Comparison of ENCODE assay signal across 8 cellular contexts in the genomic region with DNA sequence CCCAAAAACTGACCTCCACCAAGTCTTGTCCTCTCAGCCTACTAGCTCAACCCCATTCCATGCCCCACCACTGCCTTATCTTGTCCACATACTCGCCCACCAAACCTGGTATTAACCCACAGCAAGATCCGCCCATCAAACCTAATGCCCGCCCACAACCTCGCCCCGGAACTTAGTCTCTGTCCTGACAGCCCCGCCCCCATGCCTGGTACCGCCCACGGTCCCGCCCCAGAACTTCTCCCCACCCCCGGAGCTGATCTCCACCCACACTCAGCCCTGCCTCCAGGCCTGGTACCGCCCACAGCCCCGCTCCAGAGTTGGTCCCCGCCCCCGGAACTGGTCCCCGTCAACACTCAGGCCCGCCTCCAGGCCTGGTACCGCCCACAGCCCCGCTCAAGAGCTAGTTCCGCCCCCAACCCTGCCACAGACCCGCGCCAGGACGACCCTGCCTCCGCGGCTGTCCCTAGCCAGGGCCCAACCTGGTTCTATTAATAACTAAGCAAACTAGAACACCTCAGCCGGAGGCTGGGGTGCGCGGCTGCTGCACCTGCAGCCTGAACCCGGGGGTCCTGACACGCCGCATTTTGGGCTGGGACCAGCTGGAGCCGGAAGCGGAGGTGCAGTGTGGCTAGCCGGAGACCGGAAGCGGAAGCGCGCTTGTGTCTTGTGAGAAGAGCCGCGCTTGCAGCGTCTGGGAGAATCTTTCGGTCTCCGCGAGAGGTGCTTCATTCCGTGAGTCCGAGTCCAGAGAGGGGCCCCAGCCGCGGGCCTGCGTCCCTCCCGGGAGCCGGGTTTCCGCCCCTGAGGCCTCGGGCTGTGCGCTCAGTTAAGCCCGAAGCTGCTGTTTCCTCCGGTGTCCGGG. TPM values are rescaled to one million over a fixed set of nuclear protein-coding genes. Genes with fewer than 3 reads are reported as not detected.
A peak's percentile ranks its signal among the peaks of the same experiment; 100 is the strongest.
DNase-seq lines count a peak whose midpoint lies in the region; ATAC-seq, FAIRE-seq and TF ChIP-seq lines count a peak whose summit lies in the region.

Gene ZNF557, plus strand, starts transcription at position 662 of the 862 bp plus-strand sequence. CDS start 5,372 bp downstream, outside the sequence.

- FAIRE-seq in H54 (lab: Jason Lieb, UNC) = peak; percentile 82

- TF ChIP-seq CTCF in Loucy (conservative IDR thresholded peaks at IDR 0.05; ENCODE audit: low read length) = no peak
- TF ChIP-seq CTCF in RWPE2 (IDR thresholded peaks at IDR 0.05; ENCODE audit: poor library complexity, severe bottlenecking) = no peak
- TF ChIP-seq CTCF in fibroblast of pulmonary artery (IDR thresholded peaks at IDR 0.05; ENCODE audit: low read length, missing control alignments) = no peak

- H3K27me3 ChIP-seq in Loucy (ENCODE audit: insufficient read depth, low read length, poor library complexity, severe bottlenecking) (no peaks in the 10 kb centered on the region), RWPE2 (ENCODE audit: insufficient read depth, poor library complexity, severe bottlenecking) (no peaks in the 10 kb centered on the region)

- peak within 1 kb of the TSS; percentile 18 for H3K27ac ChIP-seq in RWPE2 (ENCODE audit: poor library complexity, severe bottlenecking)

- peak; percentile 53; the same call in 1 of the 2 replicates for TF ChIP-seq POLR2A in H54 (IDR thresholded peaks at IDR 0.05; ENCODE audit: low read depth, low read length)

- H3K27ac Mint-ChIP-seq in natural killer cell treated with Interleukin-12 subunit alpha and Interleukin-12 subunit beta and Interleukin-15 and Interleukin-18, amount 100 ng/mL, for 72 hours = peak within 1 kb of the TSS; percentile 93 to 97

- H3K27me3 Mint-ChIP-seq in natural killer cell treated with Interleukin-12 subunit alpha and Interleukin-12 subunit beta and Interleukin-15 and Interleukin-18, amount 100 ng/mL, for 72 hours = no peaks in the 10 kb centered on the region

- ATAC-seq in RWPE2 (ENCODE audit: low read depth) = peak; percentile 98
- peak; percentile 99 to 100 for ATAC-seq in natural killer cell treated with Interleukin-12 subunit alpha and Interleukin-12 subunit beta and Interleukin-15 and Interleukin-18, amount 100 ng/mL, for 72 hours

- peaks cover 10% of the 10 kb centered on the region for H3K4me1 ChIP-seq in Loucy (ENCODE audit: insufficient read depth, low read length, poor library complexity, severe bottlenecking)
- H3K4me1 ChIP-seq in RWPE2 (ENCODE audit: insufficient read depth, poor library complexity, severe bottlenecking) = no peaks in the 10 kb centered on the region

- H3K36me3 Mint-ChIP-seq in natural killer cell treated with Interleukin-12 subunit alpha and Interleukin-12 subunit beta and Interleukin-15 and Interleukin-18, amount 100 ng/mL, for 72 hours = peaks cover 11% of the 10 kb centered on the region

- H3K9me2 ChIP-seq in Loucy (replicated peaks; ENCODE audit: low read depth, low read length) = no peaks in the 10 kb centered on the region

- peak; percentile 96 for DNase-seq in ELF-1 (ENCODE audit: low read depth, low spot score)
- peak; percentile 78 for DNase-seq in H54 (ENCODE audit: insufficient read length, low spot score)
- peak; percentile 96 for DNase-seq in RWPE2 (ENCODE audit: low spot score)
- DNase-seq in activated T-helper 9 cell treated with anti-CD3 and anti-CD28 coated beads, Interleukin-2, amount 50 U/mL, for 16 hours (ENCODE audit: low read depth) = peak; percentile 96
- peak; percentile 98 for DNase-seq in fibroblast of pulmonary artery (ENCODE audit: low read depth)
- DNase-seq in natural killer cell treated with Interleukin-12 subunit alpha and Interleukin-12 subunit beta and Interleukin-15 and Interleukin-18, amount 100 ng/mL, for 72 hours (ENCODE audit: low spot score) = peak; percentile 99
- DNase-seq in stimulated activated naive CD4-positive, alpha-beta T cell treated with Interleukin-2 at 50 U/mL for 16 hours (lab: John Stamatoyannopoulos, UW) = peak; percentile 98

- H3K9ac ChIP-seq in Loucy (ENCODE audit: low read depth, low read length, poor library complexity, severe bottlenecking) = peak within 1 kb of the TSS; percentile 80

- H3K4me3 ChIP-seq in Loucy (ENCODE audit: low read length, poor library complexity, severe bottlenecking) (peak within 1 kb of the TSS; percentile 78), RWPE2 (ENCODE audit: severe bottlenecking) (peak within 1 kb of the TSS; percentile 81), fibroblast of pulmonary artery (replicated peaks; ENCODE audit: low read depth, low read length) (peak within 1 kb of the TSS; percentile 97)

- peaks cover 12% of the 10 kb centered on the region; the same call in 1 of the 2 replicates for H3K36me3 ChIP-seq in Loucy (ENCODE audit: insufficient read depth, low read length)
- H3K36me3 ChIP-seq in RWPE2 (ENCODE audit: low read depth) = peaks cover 26% of the 10 kb centered on the region

- peaks cover 19% of the 10 kb centered on the region for H3K79me2 ChIP-seq in Loucy (ENCODE audit: insufficient read depth, low read length)

- H3F3A ChIP-seq in Loucy (ENCODE audit: low read depth) = no peaks in the 10 kb centered on the region; the same call in 1 of the 2 replicates

- H3K4me2 ChIP-seq in Loucy (ENCODE audit: low read depth, low read length, poor library complexity, severe bottlenecking) = peak within 1 kb of the TSS; percentile 97

- H3K4me1 Mint-ChIP-seq in natural killer cell treated with Interleukin-12 subunit alpha and Interleukin-12 subunit beta and Interleukin-15 and Interleukin-18, amount 100 ng/mL, for 72 hours (ENCODE audit: low read depth in 2 of 2) = peaks cover 11 to 12% of the 10 kb centered on the region in 2 donors

- H3K9me3 Mint-ChIP-seq in natural killer cell treated with Interleukin-12 subunit alpha and Interleukin-12 subunit beta and Interleukin-15 and Interleukin-18, amount 100 ng/mL, for 72 hours = no peaks in the 10 kb centered on the region

- H3K9me3 ChIP-seq in Loucy (ENCODE audit: insufficient read depth, low read depth, low read length) = no peaks in the 10 kb centered on the region
- H3K9me3 ChIP-seq in RWPE2 (ENCODE audit: severe bottlenecking) = no peaks in the 10 kb centered on the region

- peaks cover 18% of the 10 kb centered on the region for H4K20me1 ChIP-seq in Loucy (ENCODE audit: insufficient read depth, low read length, poor library complexity, severe bottlenecking)

- peak within 1 kb of the TSS; percentile 88 for H2AFZ ChIP-seq in Loucy (ENCODE audit: low read length)

- peak within 1 kb of the TSS; percentile 91 for H3K4me3 Mint-ChIP-seq in natural killer cell treated with Interleukin-12 subunit alpha and Interleukin-12 subunit beta and Interleukin-15 and Interleukin-18, amount 100 ng/mL, for 72 hours

RNA-seq across cellular contexts. Expression of gene ZNF557, which starts in this region (rescaled TPM):
- total RNA-seq in natural killer cell treated with Interleukin-12 subunit alpha and Interleukin-12 subunit beta and Interleukin-15 and Interleukin-18, amount 100 ng/mL, for 72 hours = 10 to 100 TPM; 14.0 to 17.3 TPM

Comparison
In these comparisons a context has a peak if more than half of its experiments do, and no peak if none do; other contexts are left out.
1. Peak in every context shown above with its lines: DNase-seq, ATAC-seq, H3K4me3 ChIP-seq and H3K27ac ChIP-seq.